Comparison of ENCODE assay signal across 23 cellular contexts in genomic region chr15:75051161-75051560, GRCh38. TPM values are rescaled to one million over a fixed set of nuclear protein-coding genes. Genes with fewer than 3 reads are reported as not detected.
A peak's percentile ranks its signal among the peaks of the same experiment; 100 is the strongest.
DNase-seq lines count a peak whose midpoint lies in the region; ATAC-seq and TF ChIP-seq lines count a peak whose summit lies in the region.
"Had no signal": no experiment of that assay in that cellular context is flagged by ENCODE, and none has a peak within 500 bp of the region (broad histone marks: within the 10 kb centered on the region; RNA-seq: fewer than 3 reads in every experiment).

No MANE protein-coding gene starts in this region.

- no peak for TF ChIP-seq EP300 in sigmoid colon (IDR thresholded peaks at IDR 0.05)

- no peaks in the 10 kb centered on the region for H3K36me3 ChIP-seq in heart left ventricle
- H3K36me3 ChIP-seq in sigmoid colon: no peaks in the 10 kb centered on the region
- H3K36me3 ChIP-seq: cardiac muscle cell, transverse colon had no signal

- H3K9me3 ChIP-seq in heart left ventricle: no peaks in the 10 kb centered on the region
- H3K9me3 ChIP-seq in sigmoid colon: no peaks in the 10 kb centered on the region
- H3K9me3 ChIP-seq: stomach, transverse colon had no signal

- intact Hi-C loops in heart left ventricle (cut with DNase I) (loop anchor here in 1 of 10 donors (5.0 kb wide), 1 partner anchor 36 kb away; no protein-coding TSS in a partner anchor), cardiac septum (cut with DNase I) (no loop called here), posterior vena cava (cut with DNase I) (no loop called here), sigmoid colon (cut with DNase I) (no loop called here)

- ATAC-seq in heart left ventricle (peak in 2 of 4 donors; percentile 4 to 39), HG03378 (IDR thresholded peaks at IDR 0.05; ENCODE audit: unreplicated experiment) (no peak)
- ATAC-seq: activated naive CD4-positive, alpha-beta T cell treated with anti-CD3 and anti-CD28 coated beads, Interleukin-2, amount 50 U/mL, for 72 hours had no signal

- WGBS in heart left ventricle, 4 donors: 61 to 87% (median 75%) methylated on average over 8 to 9 of the region's 9 CpGs
- 82 to 86% methylated on average over 9 of the region's 9 CpGs for whole genome bisulfite sequencing in sigmoid colon, 2 donors

- TF ChIP-seq CTCF in heart left ventricle (IDR thresholded peaks at IDR 0.05) (no peak), fibroblast of villous mesenchyme (IDR thresholded peaks at IDR 0.05; ENCODE audit: insufficient read depth, low read depth, low read length) (no peak), sigmoid colon (IDR thresholded peaks at IDR 0.05) (no peak)

- no peak for TF ChIP-seq POLR2A in heart left ventricle (IDR thresholded peaks at IDR 0.05)
- no peak for TF ChIP-seq POLR2A in sigmoid colon (IDR thresholded peaks at IDR 0.05)

- H3K4me3 ChIP-seq in heart left ventricle (no peak overlapping the region), fibroblast of villous mesenchyme (ENCODE audit: low read depth, low read length) (no peak overlapping the region), sigmoid colon (no peak overlapping the region)
- H3K4me3 ChIP-seq: cardiac muscle cell, dorsolateral prefrontal cortex, stomach, transverse colon had no signal

- H3K4me1 ChIP-seq in heart left ventricle: peaks cover 37 to 89% (median 71%) of the 10 kb centered on the region in 12 donors
- H3K4me1 ChIP-seq in sigmoid colon: peaks cover 0 to 39% (median 37%) of the 10 kb centered on the region in 4 donors

- H3K27ac ChIP-seq in heart left ventricle: peak overlapping the region in 9 of 12 donors; percentile 4 to 95 (median 85)
- no peak overlapping the region for H3K27ac ChIP-seq in sigmoid colon
- H3K27ac ChIP-seq: cardiac muscle cell, epithelial cell of prostate, RWPE1, stomach, transverse colon had no signal

- H3K27me3 ChIP-seq in heart left ventricle: no peaks in the 10 kb centered on the region
- H3K27me3 ChIP-seq in sigmoid colon: no peaks in the 10 kb centered on the region
- H3K27me3 ChIP-seq: cardiac muscle cell, dorsolateral prefrontal cortex, stomach, transverse colon had no signal

- DNase-seq in heart left ventricle (peak; percentile 58 to 81 (median 78)), cardiac septum (ENCODE audit: low spot score) (no peak), NCI-H524 treated with DMSO at 0.1 percent for 48 hours (lab: John Stamatoyannopoulos, UW) (peak; percentile 66), fibroblast of villous mesenchyme (ENCODE audit: low read depth) (peak; percentile 76), posterior vena cava (ENCODE audit: low spot score) (peak; percentile 49), sigmoid colon (no peak)
- DNase-seq in activated T-cell treated with anti-CD3 and anti-CD28 coated beads, Interleukin-2, amount 50 U/mL, for 48 hours: no peak
- DNase-seq: activated B cell treated with CpG ODN at 0.5 μM for 24 hours; activated CD8-positive, alpha-beta memory T cell treated with anti-CD3 and anti-CD28 coated beads, Interleukin-2, amount 50 U/mL, for 48 hours; anterior cingulate cortex; CD4-positive, CD25-positive, alpha-beta regulatory T cell; dorsolateral prefrontal cortex; hypothalamus; NCI-H2081 treated with DMSO at 0.1 percent for 48 hours; NCI-H526 treated with DMSO at 0.1 percent for 48 hours; stomach; T-helper 9 cell; transverse colon had no signal

RNA-seq across cellular contexts. Expression of gene PPCDC, which starts 27.8 kb away (rescaled TPM):
- 10 to 100 TPM in 2 of 9 donors, 1 to 10 TPM in 7; 3.6 to 13.0 (median 4.9) TPM for total RNA-seq in heart left ventricle
- polyA plus RNA-seq in heart left ventricle: 1 to 10 TPM; 8.2 to 9.3 TPM
- 7.2 TPM for total RNA-seq in cardiac septum
- 7.4 and 7.8 TPM in 2 replicates for total RNA-seq in fibroblast of villous mesenchyme
- 10 to 100 TPM in 1 of 2 donors, 1 to 10 TPM in 1; 9.2 to 11.0 TPM for total RNA-seq in posterior vena cava
- 10 to 100 TPM in 2 of 4 donors, 1 to 10 TPM in 2; 7.9 to 18.9 (median 12.0) TPM for total RNA-seq in sigmoid colon
- polyA plus RNA-seq in sigmoid colon: 10 to 100 TPM; 16.2 to 37.0 (median 31.2) TPM

RNA-seq across cellular contexts. Expression of gene SCAMP5, which starts 55.8 kb away (rescaled TPM):
- total RNA-seq in heart left ventricle (1 to 10 TPM; 1.7 to 7.1 (median 4.2) TPM), cardiac septum (3.6 TPM), fibroblast of villous mesenchyme (0.43 and 1.6 TPM in 2 replicates), posterior vena cava (1 to 10 TPM; 2.4 to 2.9 TPM), sigmoid colon (1 to 10 TPM; 1.3 to 4.6 (median 2.9) TPM)
- polyA plus RNA-seq in heart left ventricle (1 to 10 TPM in 1 of 2 donors, under 1 TPM in 1; 0.91 to 7.4 TPM), sigmoid colon (10 to 100 TPM in 2 of 3 donors, 1 to 10 TPM in 1; 2.4 to 26.5 (median 18.3) TPM)

Comparison
In these comparisons a context has a peak if more than half of its experiments do, and no peak if none do; other contexts are left out.
1. DNase-seq: peak in heart left ventricle (5 of 5), NCI-H524 treated with DMSO at 0.1 percent for 48 hours (single experiment), fibroblast of villous mesenchyme (single experiment) and posterior vena cava (single experiment); none in cardiac septum (single experiment), sigmoid colon (single experiment) and activated T-cell treated with anti-CD3 and anti-CD28 coated beads, Interleukin-2, amount 50 U/mL, for 48 hours (0 of 2).
2. H3K27ac ChIP-seq: peak in heart left ventricle (9 of 12); none in sigmoid colon (0 of 4).